ENCODE assay signal across 18 cellular contexts in genomic region chr10:33107953-33108352, GRCh38.
"Had no signal": no experiment of that assay in that cellular context is flagged by ENCODE, and none has a peak within 500 bp of the region (broad histone marks: within the 10 kb centered on the region; RNA-seq: fewer than 3 reads in every experiment).

No MANE protein-coding gene starts in this region.

- H3K27me3 Mint-ChIP-seq: activated naive CD8-positive, alpha-beta T cell had no signal

- H3K9me3 ChIP-seq: colonic mucosa, esophagus squamous epithelium, pancreas, transverse colon had no signal

- H3K36me3 ChIP-seq: colonic mucosa, esophagus squamous epithelium, lower lobe of right lung, pancreas, transverse colon had no signal

- H3K27me3 ChIP-seq: body of pancreas, colonic mucosa, esophagus squamous epithelium, pancreas had no signal

- ATAC-seq: activated T-cell treated with anti-CD3 and anti-CD28 coated beads, Interleukin-2, amount 50 U/mL, for 4 hours; body of pancreas; lower lobe of right lung; pancreas had no signal

- H3K27ac ChIP-seq: body of pancreas, colonic mucosa, esophagus squamous epithelium, lower lobe of right lung, pancreas, SK-N-MC, transverse colon, VCaP had no signal

- H3K4me3 ChIP-seq: body of pancreas, colonic mucosa, esophagus squamous epithelium, lower lobe of right lung, pancreas, SK-N-MC, transverse colon had no signal

- H3K4me3 Mint-ChIP-seq: activated naive CD8-positive, alpha-beta T cell; activated T-cell treated with anti-CD3 and anti-CD28 coated beads, Interleukin-2, amount 50 U/mL, for 4 hours had no signal

- H3K4me1 ChIP-seq: body of pancreas, colonic mucosa, pancreas, transverse colon had no signal

- DNase-seq: activated CD4-positive, alpha-beta T cell treated with anti-CD3 and anti-CD28 coated beads, Interleukin-2, amount 50 U/mL, for 48 hours; activated effector memory CD4-positive, alpha-beta T cell treated with anti-CD3 and anti-CD28 coated beads, Interleukin-2, amount 50 U/mL, for 16 hours; activated T-cell treated with anti-CD3 and anti-CD28 coated beads, Interleukin-2, amount 50 U/mL, for 4 hours; amniotic stem cell; body of pancreas; central memory CD4-positive, alpha-beta T cell; colonic mucosa; esophagus squamous epithelium; hypothalamus; kidney glomerular epithelial cell; lower lobe of right lung; pancreas; stimulated activated CD4-positive, alpha-beta T cell treated with anti-CD3 and anti-CD28 coated beads, Interleukin-4, amount 100 ng/mL, for 24 hours; stimulated activated naive CD4-positive, alpha-beta T cell treated with Interleukin-2 at 50 U/mL for 16 hours; transverse colon had no signal
